In the genomic region with DNA sequence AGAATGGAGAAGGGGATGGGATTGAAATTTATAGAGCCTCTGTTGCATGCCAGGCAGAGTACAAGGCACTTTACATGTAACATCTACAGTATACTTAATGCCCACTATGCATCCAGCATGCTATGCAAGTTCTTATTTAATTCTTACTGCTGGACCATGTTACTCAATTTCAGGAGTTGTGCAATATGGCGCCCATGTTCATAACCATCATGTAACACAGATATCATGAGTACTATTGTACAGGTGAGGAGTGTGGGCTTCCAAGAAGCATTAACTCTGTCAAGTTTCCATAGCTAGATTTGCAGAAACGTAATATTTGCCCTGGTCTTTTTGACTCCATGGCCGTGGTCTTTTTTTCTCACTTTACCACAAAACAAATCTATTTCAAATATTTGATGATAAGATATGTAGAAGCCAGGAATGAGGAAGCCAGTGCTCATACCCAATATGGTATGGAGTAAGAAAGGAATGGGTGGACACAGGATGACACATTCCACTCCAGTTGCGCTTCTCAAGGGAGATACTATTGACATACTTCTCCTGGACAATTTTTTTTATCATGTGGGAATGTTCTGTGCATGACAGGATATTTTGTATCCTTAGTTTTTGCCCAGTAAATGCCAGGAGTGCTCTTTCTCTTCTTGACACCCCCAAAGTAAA, we compare ENCODE assay signal across 17 cellular contexts.
DNase-seq lines count a peak whose midpoint lies in the region; FAIRE-seq and TF ChIP-seq lines count a peak whose summit lies in the region.
"Had no signal": no experiment of that assay in that cellular context is flagged by ENCODE, and none has a peak within 500 bp of the region (broad histone marks: within the 10 kb centered on the region; RNA-seq: fewer than 3 reads in every experiment).

No MANE protein-coding gene starts in this region.

- peak; percentile 6 for DNase-seq in A172 (ENCODE audit: low spot score)
- peak; percentile 52 for DNase-seq in GM04503 (ENCODE audit: low read depth)
- peak; percentile 90 for DNase-seq in astrocyte (ENCODE audit: low read depth)
- DNase-seq in foreskin fibroblast = peak; percentile 9 to 28
- no peak for DNase-seq in stimulated activated CD4-positive, alpha-beta T cell treated with anti-CD3 and anti-CD28 coated beads, Interleukin-12 subunit alpha, Interleukin-12 subunit beta, amount 100 ng/mL, for 4 hours
- DNase-seq in lower leg skin (ENCODE audit: low spot score in 2 of 2) = no peak
- no peak for DNase-seq in NCI-H2081 treated with DMSO at 0.1 percent for 48 hours (lab: John Stamatoyannopoulos, UW)
- no peak for DNase-seq in SIG-M5 treated with dmso at 0.1 percent for 504 hours (lab: John Stamatoyannopoulos, UW; ENCODE audit: unreplicated experiment)
- DNase-seq: ACHN; activated CD8-positive, alpha-beta memory T cell treated with anti-CD3 and anti-CD28 coated beads, Interleukin-2, amount 50 U/mL, for 4 hours; activated naive CD4-positive, alpha-beta T cell treated with anti-CD3 and anti-CD28 coated beads for 36 hours; NCI-H1417; SHP77 treated with DMSO at 0.1 percent for 48 hours had no signal

- H3K27me3 ChIP-seq in astrocyte (ENCODE audit: insufficient read depth, low read length) = no peaks in the 10 kb centered on the region
- H3K27me3 ChIP-seq: vagina had no signal

- H3K27me3 Mint-ChIP-seq in astrocyte (ENCODE audit: low read depth, unreplicated experiment) = peaks cover 6% of the 10 kb centered on the region

- H3K27ac Mint-ChIP-seq in astrocyte (ENCODE audit: unreplicated experiment) = no peak overlapping the region
- H3K27ac Mint-ChIP-seq: activated naive CD4-positive, alpha-beta T cell treated with anti-CD3 and anti-CD28 coated beads for 36 hours had no signal

- no peak for TF ChIP-seq POLR2A in lower leg skin (IDR thresholded peaks at IDR 0.05)

- H3K9ac ChIP-seq in astrocyte (ENCODE audit: low read length) = peak overlapping the region; percentile 49
- H3K9ac ChIP-seq: KMS-11 had no signal

- H3K4me3 Mint-ChIP-seq in astrocyte (ENCODE audit: unreplicated experiment) = no peak overlapping the region
- H3K4me3 Mint-ChIP-seq: activated naive CD4-positive, alpha-beta T cell treated with anti-CD3 and anti-CD28 coated beads for 36 hours; central memory CD8-positive, alpha-beta T cell had no signal

- H3K4me1 Mint-ChIP-seq in astrocyte (ENCODE audit: low read depth, unreplicated experiment) = peaks cover 17% of the 10 kb centered on the region
- H3K4me1 Mint-ChIP-seq: central memory CD8-positive, alpha-beta T cell had no signal

- H2AFZ ChIP-seq in astrocyte (ENCODE audit: low read depth, low read length) = no peak overlapping the region

- H3K36me3 Mint-ChIP-seq in astrocyte (ENCODE audit: low read depth, unreplicated experiment) = no peaks in the 10 kb centered on the region

- H3K9me3 Mint-ChIP-seq in astrocyte (ENCODE audit: unreplicated experiment) = peaks cover 20% of the 10 kb centered on the region
- H3K9me3 Mint-ChIP-seq: activated naive CD4-positive, alpha-beta T cell treated with anti-CD3 and anti-CD28 coated beads for 36 hours; central memory CD8-positive, alpha-beta T cell had no signal

- TF ChIP-seq CTCF in astrocyte (IDR thresholded peaks at IDR 0.05; ENCODE audit: insufficient read depth, low read depth, low read length) (no peak), foreskin fibroblast (IDR thresholded peaks at IDR 0.05; ENCODE audit: low read depth, low read length) (no peak), lower leg skin (IDR thresholded peaks at IDR 0.05) (no peak)

- no peaks in the 10 kb centered on the region for H3K36me3 ChIP-seq in astrocyte (ENCODE audit: insufficient read depth, low read length)
- H3K36me3 ChIP-seq: vagina had no signal

- WGBS in lower leg skin, 2 donors = 88 to 95% methylated on average over 4 of the region's 4 CpGs

- H4K20me1 ChIP-seq in astrocyte (ENCODE audit: insufficient read depth, low read length) = no peaks in the 10 kb centered on the region

- H3K4me1 ChIP-seq in astrocyte (ENCODE audit: insufficient read depth, low read length) = peaks cover 19% of the 10 kb centered on the region

- intact Hi-C loops in lower leg skin (cut with DNase I; ENCODE audit: low total_unique reads) = no loop called here

- H3K79me2 ChIP-seq in astrocyte (ENCODE audit: insufficient read depth, low read length) = no peaks in the 10 kb centered on the region

- peak; percentile 94 for FAIRE-seq in astrocyte (lab: Jason Lieb, UNC)
- FAIRE-seq: keratinocyte had no signal

- H3K27ac ChIP-seq in astrocyte (ENCODE audit: low read depth, low read length) = peak overlapping the region; percentile 60
- H3K27ac ChIP-seq: KMS-11, vagina had no signal

- peak overlapping the region; percentile 63 for H3K4me2 ChIP-seq in astrocyte (ENCODE audit: low read length)
- H3K4me2 ChIP-seq: KMS-11 had no signal

- H3K4me3 ChIP-seq in astrocyte (ENCODE audit: insufficient read depth, low read depth, low read length) (no peak overlapping the region), foreskin fibroblast (ENCODE audit: low read depth in 1 of 2, low read length in 2 of 2) (no peak overlapping the region), lower leg skin (ENCODE audit: low read depth, poor library complexity, severe bottlenecking) (no peak overlapping the region)
- H3K4me3 ChIP-seq: vagina had no signal

- no peaks in the 10 kb centered on the region for H3K9me3 ChIP-seq in astrocyte (ENCODE audit: insufficient read depth, low read depth, low read length)
- H3K9me3 ChIP-seq: vagina had no signal

Comparison
In these comparisons a context has a peak if more than half of its experiments do, and no peak if none do; other contexts are left out.
1. DNase-seq: peak in A172 (single experiment), GM04503 (single experiment), astrocyte (single experiment) and foreskin fibroblast (2 of 2); none in stimulated activated CD4-positive, alpha-beta T cell treated with anti-CD3 and anti-CD28 coated beads, Interleukin-12 subunit alpha, Interleukin-12 subunit beta, amount 100 ng/mL, for 4 hours (single experiment), lower leg skin (0 of 2), NCI-H2081 treated with DMSO at 0.1 percent for 48 hours (single experiment) and SIG-M5 treated with dmso at 0.1 percent for 504 hours (single experiment).